Comparison of ENCODE assay signal across 23 cellular contexts in genomic region chr17:9531080-9531479, GRCh38. TPM values are rescaled to one million over a fixed set of nuclear protein-coding genes. Genes with fewer than 3 reads are reported as not detected.
"Had no signal": no experiment of that assay in that cellular context is flagged by ENCODE, and none has a peak within 500 bp of the region (broad histone marks: within the 10 kb centered on the region; RNA-seq: fewer than 3 reads in every experiment).

No MANE protein-coding gene starts in this region.

- H3K27me3 ChIP-seq: adrenal gland, dorsolateral prefrontal cortex, gastroesophageal sphincter, heart left ventricle, upper lobe of left lung had no signal

- H3K27me3 Mint-ChIP-seq: naive thymus-derived CD8-positive, alpha-beta T cell; stimulated activated memory B cell treated with anti-CD40 and anti-IgM and Interleukin-4, amounts not matched to agents 10 μg/mL and 1 μg/mL and 100 μg/mL, for 72 hours; T-cell had no signal

- H3K4me1 ChIP-seq: adrenal gland, gastroesophageal sphincter, parathyroid adenoma, upper lobe of left lung had no signal

- H3K4me3 ChIP-seq: adrenal gland, dorsolateral prefrontal cortex, gastroesophageal sphincter, heart left ventricle, smooth muscle cell, thoracic aorta, upper lobe of left lung had no signal

- H3K36me3 Mint-ChIP-seq: activated naive CD4-positive, alpha-beta T cell treated with anti-CD3 and anti-CD28 coated beads, Interleukin-2, amount 50 U/mL, for 72 hours had no signal

- H3K9me3 ChIP-seq: adrenal gland, gastroesophageal sphincter, heart left ventricle, thoracic aorta, upper lobe of left lung had no signal

- H3K27ac ChIP-seq: adrenal gland, dorsolateral prefrontal cortex, gastroesophageal sphincter, heart left ventricle, parathyroid adenoma, thoracic aorta, upper lobe of left lung, WERI-Rb-1 had no signal

- H3K4me3 Mint-ChIP-seq: activated T-helper 1 cell treated with anti-CD3 and anti-CD28 coated beads, Interleukin-12 subunit alpha, Interleukin-12 subunit beta, Interleukin-2, Interleukin-4 antibody, amounts not matched to agents 30 ng/mL and 10 ng/mL and 1 ng/mL, durations not matched to agents 14 hours and 24 hours and 36 hours; naive thymus-derived CD8-positive, alpha-beta T cell; stimulated activated memory B cell treated with anti-CD40 and anti-IgM and Interleukin-4, amounts not matched to agents 10 μg/mL and 1 μg/mL and 100 μg/mL, for 72 hours; T-cell had no signal

- H3K36me3 ChIP-seq: adrenal gland, gastroesophageal sphincter, thoracic aorta, upper lobe of left lung, WERI-Rb-1 had no signal

- H3K9me3 Mint-ChIP-seq: activated naive CD4-positive, alpha-beta T cell treated with anti-CD3 and anti-CD28 coated beads, Interleukin-2, amount 50 U/mL, for 72 hours; activated T-helper 1 cell treated with anti-CD3 and anti-CD28 coated beads, Interleukin-12 subunit alpha, Interleukin-12 subunit beta, Interleukin-2, Interleukin-4 antibody, amounts not matched to agents 30 ng/mL and 10 ng/mL and 1 ng/mL, durations not matched to agents 14 hours and 24 hours and 36 hours; naive thymus-derived CD8-positive, alpha-beta T cell; stimulated activated memory B cell treated with anti-CD40 and anti-IgM and Interleukin-4, amounts not matched to agents 10 μg/mL and 1 μg/mL and 100 μg/mL, for 72 hours; T-cell had no signal

- H3K27ac Mint-ChIP-seq: activated naive CD4-positive, alpha-beta T cell treated with anti-CD3 and anti-CD28 coated beads, Interleukin-2, amount 50 U/mL, for 72 hours; activated T-helper 1 cell treated with anti-CD3 and anti-CD28 coated beads, Interleukin-12 subunit alpha, Interleukin-12 subunit beta, Interleukin-2, Interleukin-4 antibody, amounts not matched to agents 30 ng/mL and 10 ng/mL and 1 ng/mL, durations not matched to agents 14 hours and 24 hours and 36 hours; stimulated activated memory B cell treated with anti-CD40 and anti-IgM and Interleukin-4, amounts not matched to agents 10 μg/mL and 1 μg/mL and 100 μg/mL, for 72 hours; T-cell had no signal

- DNase-seq: activated CD4-positive, alpha-beta T cell treated with anti-CD3 and anti-CD28 coated beads, Interleukin-2, amount 50 U/mL, for 4 hours; activated gamma-delta T cell treated with Interleukin-2 at 50 U/mL for 16 hours; adrenal gland; dorsolateral prefrontal cortex; heart left ventricle; left ventricle myocardium superior; mesendoderm; naive thymus-derived CD8-positive, alpha-beta T cell; stimulated activated CD4-positive, alpha-beta T cell treated with anti-CD3 and anti-CD28 coated beads, Interleukin-4, amount 100 ng/mL, for 4 hours; T-cell; upper lobe of left lung; WERI-Rb-1 had no signal

- ATAC-seq: activated naive CD4-positive, alpha-beta T cell treated with anti-CD3 and anti-CD28 coated beads, Interleukin-2, amount 50 U/mL, for 72 hours; gastroesophageal sphincter; heart left ventricle; left ventricle myocardium superior; naive thymus-derived CD8-positive, alpha-beta T cell; sciatic nerve; SK-N-SH treated with all-trans-retinoic acid at 6 μM for 48 hours; stimulated activated memory B cell treated with anti-CD40 and anti-IgM and Interleukin-4, amounts not matched to agents 10 μg/mL and 1 μg/mL and 100 μg/mL, for 72 hours; T-cell had no signal

- H3K4me1 Mint-ChIP-seq: naive thymus-derived CD8-positive, alpha-beta T cell; stimulated activated memory B cell treated with anti-CD40 and anti-IgM and Interleukin-4, amounts not matched to agents 10 μg/mL and 1 μg/mL and 100 μg/mL, for 72 hours; T-cell had no signal

RNA-seq across cellular contexts. Expression of gene CFAP52, which starts 45.4 kb away (rescaled TPM):
- total RNA-seq: activated CD8-positive, alpha-beta memory T cell treated with anti-CD3 and anti-CD28 coated beads for 36 hours; activated naive CD4-positive, alpha-beta T cell treated with anti-CD3 and anti-CD28 coated beads, Interleukin-2, amount 50 U/mL, for 72 hours; activated T-helper 1 cell treated with anti-CD3 and anti-CD28 coated beads, Interleukin-12 subunit alpha, Interleukin-12 subunit beta, Interleukin-2, Interleukin-4 antibody, amounts not matched to agents 30 ng/mL and 10 ng/mL and 1 ng/mL, durations not matched to agents 14 hours and 24 hours and 36 hours; epithelial cell of proximal tubule; left ventricle myocardium superior; naive thymus-derived CD8-positive, alpha-beta T cell; sciatic nerve; smooth muscle cell; T-cell; thoracic aorta had no signal
